In the genomic region with DNA sequence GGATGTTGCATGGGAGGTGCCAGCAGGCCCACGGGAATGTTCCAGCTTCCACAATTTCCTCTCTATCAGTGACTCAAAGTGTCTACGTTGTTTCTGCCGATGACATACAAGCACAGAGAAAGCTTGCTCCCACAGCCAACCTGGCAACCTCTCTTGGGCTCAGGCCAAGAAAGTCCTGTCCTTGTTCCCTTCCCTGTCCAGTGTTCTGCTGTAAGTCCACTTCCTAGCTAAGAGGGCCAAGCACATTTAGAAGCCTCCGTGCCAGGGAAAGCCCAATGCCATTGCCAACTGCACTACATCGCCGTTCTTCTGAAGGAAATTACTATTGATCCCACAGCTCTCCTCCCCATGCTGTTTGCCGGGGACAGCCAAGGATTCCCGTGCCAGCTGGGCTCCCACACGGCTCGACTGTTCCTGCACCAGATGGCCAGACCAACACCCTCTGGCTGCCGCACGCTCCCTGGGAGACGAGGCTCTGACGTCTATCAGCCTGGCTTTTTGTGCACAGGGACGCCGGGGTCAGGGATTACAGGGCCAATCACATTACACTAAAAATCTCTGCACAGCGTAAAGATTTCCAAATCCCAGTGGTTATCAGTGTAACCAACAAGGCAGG, we compare ENCODE assay signal across 9 cellular contexts.
DNase-seq lines count a peak whose midpoint lies in the region; ATAC-seq, FAIRE-seq and TF ChIP-seq lines count a peak whose summit lies in the region.
"Had no signal": no experiment of that assay in that cellular context is flagged by ENCODE, and none has a peak within 500 bp of the region (broad histone marks: within the 10 kb centered on the region; RNA-seq: fewer than 3 reads in every experiment).

No MANE protein-coding gene starts in this region.

- peak; percentile 48 for DNase-seq in PC-3
- DNase-seq in fibroblast of mammary gland (ENCODE audit: low read depth): peak; percentile 87
- DNase-seq in pancreas: peak; percentile 60 to 91 (median 86)
- DNase-seq in stimulated activated CD4-positive, alpha-beta T cell treated with anti-CD3 and anti-CD28 coated beads, Interleukin-1b, Interleukin-23, amount 100 ng/mL, for 48 hours: no peak
- DNase-seq in T-helper 9 cell: no peak
- DNase-seq: NCI-H226 had no signal

- H2AFZ ChIP-seq in PC-3 (ENCODE audit: low read length): peak overlapping the region; percentile 26; the same call in 1 of the 2 replicates

- intact Hi-C loops in PC-3 (cut with micrococcal nuclease) (loop anchor here (5.0 to 10.0 kb wide), 5 partner anchors 84 to 451 kb away; no protein-coding TSS in a partner anchor), pancreas (cut with DNase I) (loop anchor here in 1 of 3 donors (10.0 kb wide), 1 partner anchor 79 kb away; no protein-coding TSS in a partner anchor)

- BruUV-seq in PC-3 (replicated peaks; lab: Mats Ljungman, UMichigan): no TSS peak

- no peaks in the 10 kb centered on the region for H3K36me3 ChIP-seq in PC-3 (ENCODE audit: low read depth, low read length)
- no peaks in the 10 kb centered on the region for H3K36me3 ChIP-seq in pancreas

- peak overlapping the region; percentile 47 for H3K4me2 ChIP-seq in PC-3 (ENCODE audit: low read length)

- H3K4me1 ChIP-seq in PC-3 (ENCODE audit: insufficient read depth, low read length) (peaks cover 51% of the 10 kb centered on the region), pancreas (peaks cover 0 to 5% (median 0%) of the 10 kb centered on the region in 3 donors)

- no peak overlapping the region for H3K4me3 ChIP-seq in PC-3 (ENCODE audit: low read length)
- H3K4me3 ChIP-seq in fibroblast of mammary gland (ENCODE audit: control insufficient read depth, low read depth, low read length): no peak overlapping the region
- H3K4me3 ChIP-seq in pancreas: no peak overlapping the region

- no peak for FAIRE-seq in pancreas (lab: Jason Lieb, UNC)

- peak; percentile 18 for ATAC-seq in PC-3
- ATAC-seq in pancreas: peak; percentile 81 to 90 (median 85)
- ATAC-seq in HG03045 (IDR thresholded peaks at IDR 0.05; ENCODE audit: unreplicated experiment): no peak
- ATAC-seq in HG03457 (IDR thresholded peaks at IDR 0.05; ENCODE audit: unreplicated experiment): no peak

- H4K20me1 ChIP-seq in PC-3 (ENCODE audit: low read length): no peaks in the 10 kb centered on the region

- CTCF ChIA-PET in PC-3 (lab: Charles Lee): no interaction called here

- no peak overlapping the region; the same call in 1 of the 2 replicates for H3K9ac ChIP-seq in PC-3 (ENCODE audit: low read length)

- POLR2A ChIA-PET in PC-3 (lab: Charles Lee; ENCODE audit: unreplicated experiment): interaction anchor here (0.7 kb wide), 1 partner anchor 84 kb away, joined by 3 read pairs; no protein-coding TSS in a partner anchor

- WGBS in pancreas, 2 donors: 7 to 30% methylated on average over 17 of the region's 17 CpGs

- peak overlapping the region; percentile 66 for H3K27ac ChIP-seq in C4-2B
- H3K27ac ChIP-seq in PC-3 (ENCODE audit: low read length): peak overlapping the region; percentile 31
- H3K27ac ChIP-seq in pancreas: peak overlapping the region; percentile 32 to 48 (median 38)

- H3K9me2 ChIP-seq in PC-3 (replicated peaks; ENCODE audit: low read length): no peaks in the 10 kb centered on the region

- no peaks in the 10 kb centered on the region for H3K79me2 ChIP-seq in PC-3 (ENCODE audit: low read length)

- TF ChIP-seq CTCF in C4-2B (conservative IDR thresholded peaks at IDR 0.05) (no peak), PC-3 (conservative IDR thresholded peaks at IDR 0.05; ENCODE audit: low read depth, low read length) (no peak), fibroblast of mammary gland (conservative IDR thresholded peaks at IDR 0.05; ENCODE audit: control insufficient read depth, insufficient read depth, low read depth, low read length) (no peak), pancreas (IDR thresholded peaks at IDR 0.05) (no peak)

- H3K27me3 ChIP-seq in PC-3 (ENCODE audit: low read length) (no peaks in the 10 kb centered on the region), pancreas (no peaks in the 10 kb centered on the region)

- H3F3A ChIP-seq in PC-3 (ENCODE audit: low read length, unreplicated experiment): no peaks in the 10 kb centered on the region

- no peaks in the 10 kb centered on the region for H3K9me3 ChIP-seq in PC-3 (ENCODE audit: low read length)
- no peaks in the 10 kb centered on the region for H3K9me3 ChIP-seq in pancreas

Comparison
In these comparisons a context has a peak if more than half of its experiments do, and no peak if none do; other contexts are left out.
1. ATAC-seq: peak in PC-3 (single experiment) and pancreas (4 of 4); none in HG03045 (single experiment) and HG03457 (single experiment).
2. DNase-seq: peak in PC-3 (single experiment), fibroblast of mammary gland (single experiment) and pancreas (6 of 6); none in stimulated activated CD4-positive, alpha-beta T cell treated with anti-CD3 and anti-CD28 coated beads, Interleukin-1b, Interleukin-23, amount 100 ng/mL, for 48 hours (single experiment) and T-helper 9 cell (single experiment).
3. Peak in every context shown above with its lines, with median percentiles within 50 percentile points of each other: H3K27ac ChIP-seq.